8 cellular contexts compared by ENCODE assay signal in the genomic region with DNA sequence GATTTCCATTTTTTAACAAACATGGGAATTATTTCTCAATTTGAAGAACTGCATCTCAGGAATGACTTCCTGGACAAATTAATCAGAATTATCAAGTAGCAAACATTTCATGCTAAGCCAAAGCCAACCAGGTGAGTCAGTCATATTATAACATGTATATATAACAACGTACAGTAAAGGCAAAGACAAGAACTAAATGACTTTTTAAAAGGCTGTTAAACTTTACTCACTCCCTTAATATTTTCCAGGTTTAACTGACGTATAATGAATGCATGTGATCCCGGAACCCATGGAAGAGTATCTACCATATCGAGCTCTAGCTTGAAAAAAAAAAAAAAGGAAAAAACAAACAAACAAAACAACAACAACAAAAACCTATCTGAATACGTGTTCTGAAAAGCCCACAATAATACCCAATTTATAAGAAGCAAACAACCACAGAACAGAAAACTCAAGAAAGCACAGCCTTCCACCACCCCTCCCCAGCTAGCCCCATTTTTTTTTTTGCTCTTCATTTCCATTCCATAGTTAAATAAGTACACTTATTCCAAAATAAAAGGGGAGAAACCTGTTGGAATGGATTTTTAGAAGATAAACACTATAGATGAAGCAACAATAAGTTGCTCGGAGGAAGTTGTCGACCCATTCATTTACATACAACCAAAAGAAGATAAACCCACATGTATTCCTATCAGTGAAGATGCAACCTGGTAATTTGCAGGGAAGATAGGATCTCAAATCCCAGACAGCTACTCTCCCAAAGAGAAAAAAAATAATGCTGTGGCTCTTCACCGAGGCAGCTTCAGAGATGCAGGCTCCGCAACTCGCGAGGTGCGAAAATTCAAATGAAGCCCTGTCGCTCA. TPM values are rescaled to one million over a fixed set of nuclear protein-coding genes. Genes with fewer than 3 reads are reported as not detected.
A peak's percentile ranks its signal among the peaks of the same experiment; 100 is the strongest.
DNase-seq lines count a peak whose midpoint lies in the region; ATAC-seq and TF ChIP-seq lines count a peak whose summit lies in the region.

No MANE protein-coding gene starts in this region.

- H3K27me3 ChIP-seq in esophagus squamous epithelium (peaks cover 0 to 56% (median 0%) of the 10 kb centered on the region in 4 donors), psoas muscle (ENCODE audit: insufficient read depth in 3 of 3, low read length in 2 of 3) (no peaks in the 10 kb centered on the region)

- no peak for TF ChIP-seq POLR2A in esophagus squamous epithelium (IDR thresholded peaks at IDR 0.05)

- H3K4me1 ChIP-seq in esophagus squamous epithelium (peaks cover 3 to 51% (median 6%) of the 10 kb centered on the region in 3 donors), psoas muscle (peaks cover 19% of the 10 kb centered on the region)

- H3K9me3 ChIP-seq in esophagus squamous epithelium (no peaks in the 10 kb centered on the region), psoas muscle (no peaks in the 10 kb centered on the region)

- intact Hi-C loops in esophagus squamous epithelium (cut with DNase I) (no loop called here), psoas muscle (cut with DNase I) (no loop called here)

- peak overlapping the region; percentile 91 to 96 (median 94) for H3K27ac ChIP-seq in esophagus squamous epithelium
- H3K27ac ChIP-seq in psoas muscle, result peak overlapping the region; percentile 92

- peak; percentile 37 for DNase-seq in SKM-1 treated with dmso at 0.1 percent for 144 hours (lab: John Stamatoyannopoulos, UW; ENCODE audit: unreplicated experiment)
- DNase-seq in SKM-1 (lab: John Stamatoyannopoulos, UW; ENCODE audit: unreplicated experiment), result no peak
- peak; percentile 38 for DNase-seq in SK-MEL-5 (ENCODE audit: low read depth, low spot score)
- no peak for DNase-seq in esophagus squamous epithelium (lab: John Stamatoyannopoulos, UW)
- DNase-seq in psoas muscle, result no peak
- no peak for DNase-seq in KG1 (lab: John Stamatoyannopoulos, UW)
- no peak for DNase-seq in LoVo (ENCODE audit: low spot score)

- no peaks in the 10 kb centered on the region for H3K36me3 ChIP-seq in esophagus squamous epithelium
- no peaks in the 10 kb centered on the region for H3K36me3 ChIP-seq in psoas muscle (ENCODE audit: insufficient read depth in 1 of 2, low read depth in 1 of 2)

- in situ Hi-C loops in SK-MEL-5 (cut with HindIII; ENCODE audit: low pct_unique_long_range_greater_than_20kb, low sequenced_read_pairs), result no loop called here

- WGBS in esophagus squamous epithelium, 2 donors, result 1 to 3% methylated on average over 13 of the region's 13 CpGs
- 0 to 4% (median 0%) methylated on average over 13 of the region's 13 CpGs for WGBS in psoas muscle, 3 donors

- ATAC-seq in psoas muscle (no peak), HG03571 (IDR thresholded peaks at IDR 0.05; ENCODE audit: unreplicated experiment) (no peak)

- TF ChIP-seq CTCF in esophagus squamous epithelium (IDR thresholded peaks at IDR 0.05) (no peak), psoas muscle (IDR thresholded peaks at IDR 0.05) (no peak)

- H3K4me3 ChIP-seq in esophagus squamous epithelium (peak overlapping the region; percentile 47 to 87 (median 72)), psoas muscle (peak overlapping the region; percentile 83)

RNA-seq across cellular contexts. Expression of a gene that starts 0.5 kb away (rescaled TPM):
- total RNA-seq in SK-MEL-5 (2014; rRNA removed; shearing (Covaris generic)), result 33.8 and 37.5 TPM in 2 replicates
- 26.9 and 32.1 TPM in 2 replicates for polyA plus RNA-seq in SK-MEL-5 (2015; cell fraction: cytosol; rRNA removed)
- polyA plus RNA-seq in SK-MEL-5 (2015; cell fraction: nucleus; rRNA removed), result 69.0 and 93.0 TPM in 2 replicates
- total RNA-seq in esophagus squamous epithelium (1 to 10 TPM; 1.5 to 8.4 (median 4.7) TPM), psoas muscle (1 to 10 TPM; 3.0 to 9.6 (median 6.1) TPM)
- polyA plus RNA-seq in psoas muscle, result 1 to 10 TPM; 2.9 to 9.7 (median 5.5) TPM

Comparison
In these comparisons a context has a peak if more than half of its experiments do, and no peak if none do; other contexts are left out.
1. DNase-seq: peak in SKM-1 treated with dmso at 0.1 percent for 144 hours (single experiment) and SK-MEL-5 (single experiment); none in SKM-1 (single experiment), esophagus squamous epithelium (single experiment), psoas muscle (0 of 2), KG1 (single experiment) and LoVo (single experiment).